1 cellular context compared by ENCODE assay signal in genomic region chr16:69514366-69514765, GRCh38.
TF ChIP-seq lines count a peak whose summit lies in the region.

No MANE protein-coding gene starts in this region.

TF ChIP-seq in WTC11, 78 proteins besides CTCF, POLR2A, EP300 and RAD21 (continued from another document):
- TF ChIP-seq, protein P1, sequence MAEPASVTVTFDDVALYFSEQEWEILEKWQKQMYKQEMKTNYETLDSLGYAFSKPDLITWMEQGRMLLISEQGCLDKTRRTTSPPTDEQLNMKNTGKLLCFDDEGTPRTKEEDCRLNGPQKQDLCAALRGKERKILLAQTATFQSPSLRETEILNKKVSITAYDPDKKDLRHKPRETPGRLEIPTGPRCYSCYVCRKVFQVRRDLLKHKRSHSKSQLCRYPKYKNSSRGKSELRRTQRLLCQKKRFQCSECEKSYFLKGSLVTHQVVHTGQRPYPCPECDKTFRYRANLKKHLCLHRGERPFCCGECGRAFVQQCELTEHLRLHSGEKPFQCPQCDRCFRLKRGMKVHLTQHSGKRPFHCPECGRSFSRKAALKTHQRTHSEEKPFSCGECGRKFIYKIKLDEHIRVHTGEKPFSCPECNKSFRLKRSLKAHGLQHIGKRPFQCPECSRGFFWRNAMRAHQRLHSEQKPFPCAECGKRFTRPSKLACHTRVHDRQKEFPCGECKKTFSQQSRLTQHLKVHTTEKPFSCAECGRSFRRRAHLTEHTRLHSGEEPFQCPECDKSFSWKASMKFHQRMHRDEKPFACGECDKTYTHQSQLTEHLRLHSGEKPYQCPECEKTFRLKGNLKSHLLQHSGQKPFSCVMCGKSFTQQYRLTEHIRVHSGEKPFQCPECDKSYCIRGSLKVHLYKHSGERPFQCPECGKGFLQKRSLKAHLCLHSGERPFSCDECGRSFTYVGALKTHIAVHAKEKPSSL (CRISPR knock-in tag; conservative IDR thresholded peaks at IDR 0.05) = no peak
- TF ChIP-seq ELF4 (CRISPR knock-in tag; IDR thresholded peaks at IDR 0.05; ENCODE audit: low read depth) (no peak), HMGA2 (CRISPR knock-in tag; IDR thresholded peaks at IDR 0.05) (no peak), ZNF121 (CRISPR knock-in tag; IDR thresholded peaks at IDR 0.05) (no peak), NR3C1 (CRISPR knock-in tag; conservative IDR thresholded peaks at IDR 0.05; ENCODE audit: low read depth) (no peak)
- TF ChIP-seq, protein P2, sequence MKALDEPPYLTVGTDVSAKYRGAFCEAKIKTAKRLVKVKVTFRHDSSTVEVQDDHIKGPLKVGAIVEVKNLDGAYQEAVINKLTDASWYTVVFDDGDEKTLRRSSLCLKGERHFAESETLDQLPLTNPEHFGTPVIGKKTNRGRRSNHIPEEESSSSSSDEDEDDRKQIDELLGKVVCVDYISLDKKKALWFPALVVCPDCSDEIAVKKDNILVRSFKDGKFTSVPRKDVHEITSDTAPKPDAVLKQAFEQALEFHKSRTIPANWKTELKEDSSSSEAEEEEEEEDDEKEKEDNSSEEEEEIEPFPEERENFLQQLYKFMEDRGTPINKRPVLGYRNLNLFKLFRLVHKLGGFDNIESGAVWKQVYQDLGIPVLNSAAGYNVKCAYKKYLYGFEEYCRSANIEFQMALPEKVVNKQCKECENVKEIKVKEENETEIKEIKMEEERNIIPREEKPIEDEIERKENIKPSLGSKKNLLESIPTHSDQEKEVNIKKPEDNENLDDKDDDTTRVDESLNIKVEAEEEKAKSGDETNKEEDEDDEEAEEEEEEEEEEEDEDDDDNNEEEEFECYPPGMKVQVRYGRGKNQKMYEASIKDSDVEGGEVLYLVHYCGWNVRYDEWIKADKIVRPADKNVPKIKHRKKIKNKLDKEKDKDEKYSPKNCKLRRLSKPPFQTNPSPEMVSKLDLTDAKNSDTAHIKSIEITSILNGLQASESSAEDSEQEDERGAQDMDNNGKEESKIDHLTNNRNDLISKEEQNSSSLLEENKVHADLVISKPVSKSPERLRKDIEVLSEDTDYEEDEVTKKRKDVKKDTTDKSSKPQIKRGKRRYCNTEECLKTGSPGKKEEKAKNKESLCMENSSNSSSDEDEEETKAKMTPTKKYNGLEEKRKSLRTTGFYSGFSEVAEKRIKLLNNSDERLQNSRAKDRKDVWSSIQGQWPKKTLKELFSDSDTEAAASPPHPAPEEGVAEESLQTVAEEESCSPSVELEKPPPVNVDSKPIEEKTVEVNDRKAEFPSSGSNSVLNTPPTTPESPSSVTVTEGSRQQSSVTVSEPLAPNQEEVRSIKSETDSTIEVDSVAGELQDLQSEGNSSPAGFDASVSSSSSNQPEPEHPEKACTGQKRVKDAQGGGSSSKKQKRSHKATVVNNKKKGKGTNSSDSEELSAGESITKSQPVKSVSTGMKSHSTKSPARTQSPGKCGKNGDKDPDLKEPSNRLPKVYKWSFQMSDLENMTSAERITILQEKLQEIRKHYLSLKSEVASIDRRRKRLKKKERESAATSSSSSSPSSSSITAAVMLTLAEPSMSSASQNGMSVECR (CRISPR knock-in tag; IDR thresholded peaks at IDR 0.05; ENCODE audit: borderline replicate concordance) = no peak
- TF ChIP-seq, protein P3, sequence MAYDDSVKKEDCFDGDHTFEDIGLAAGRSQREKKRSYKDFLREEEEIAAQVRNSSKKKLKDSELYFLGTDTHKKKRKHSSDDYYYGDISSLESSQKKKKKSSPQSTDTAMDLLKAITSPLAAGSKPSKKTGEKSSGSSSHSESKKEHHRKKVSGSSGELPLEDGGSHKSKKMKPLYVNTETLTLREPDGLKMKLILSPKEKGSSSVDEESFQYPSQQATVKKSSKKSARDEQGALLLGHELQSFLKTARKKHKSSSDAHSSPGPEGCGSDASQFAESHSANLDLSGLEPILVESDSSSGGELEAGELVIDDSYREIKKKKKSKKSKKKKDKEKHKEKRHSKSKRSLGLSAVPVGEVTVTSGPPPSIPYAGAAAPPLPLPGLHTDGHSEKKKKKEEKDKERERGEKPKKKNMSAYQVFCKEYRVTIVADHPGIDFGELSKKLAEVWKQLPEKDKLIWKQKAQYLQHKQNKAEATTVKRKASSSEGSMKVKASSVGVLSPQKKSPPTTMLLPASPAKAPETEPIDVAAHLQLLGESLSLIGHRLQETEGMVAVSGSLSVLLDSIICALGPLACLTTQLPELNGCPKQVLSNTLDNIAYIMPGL (CRISPR knock-in tag; IDR thresholded peaks at IDR 0.05) = no peak
